Comparison of ENCODE assay signal across 9 cellular contexts in the genomic region with DNA sequence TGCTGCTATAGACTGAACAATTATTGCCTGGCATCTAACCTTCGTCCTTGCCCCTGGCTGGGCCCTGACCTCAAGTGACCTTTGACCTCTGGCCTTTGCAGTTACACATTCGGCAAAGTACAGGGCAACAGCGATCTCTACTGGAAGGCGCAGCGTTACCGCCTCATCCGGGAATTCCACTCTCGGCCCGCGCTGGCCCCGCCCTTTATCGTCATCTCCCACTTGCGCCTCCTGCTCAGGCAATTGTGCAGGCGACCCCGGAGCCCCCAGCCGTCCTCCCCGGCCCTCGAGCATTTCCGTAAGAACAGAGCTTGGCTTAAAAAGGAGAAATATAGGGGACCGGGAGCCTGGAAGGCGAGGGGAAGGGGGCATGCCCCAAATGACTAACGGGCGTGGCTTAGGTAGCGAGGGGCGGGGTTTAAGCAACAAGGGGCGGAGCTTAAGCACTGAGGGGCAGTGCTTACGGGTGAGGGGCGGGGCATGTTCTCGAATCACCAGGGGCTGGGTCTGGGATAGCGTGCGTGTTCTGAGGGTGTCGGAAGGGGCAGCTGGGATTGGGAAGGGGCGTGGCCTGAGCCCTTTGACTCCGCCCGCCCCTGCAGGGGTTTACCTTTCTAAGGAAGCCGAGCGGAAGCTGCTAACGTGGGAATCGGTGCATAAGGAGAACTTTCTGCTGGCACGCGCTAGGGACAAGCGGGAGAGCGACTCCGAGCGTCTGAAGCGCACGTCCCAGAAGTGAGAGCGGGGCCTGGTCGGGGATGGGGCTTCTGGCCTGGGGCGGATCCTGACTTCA. TPM values are rescaled to one million over a fixed set of nuclear protein-coding genes. Genes with fewer than 3 reads are reported as not detected.
DNase-seq lines count a peak whose midpoint lies in the region; ATAC-seq and TF ChIP-seq lines count a peak whose summit lies in the region.
"Had no signal": no experiment of that assay in that cellular context is flagged by ENCODE, and none has a peak within 500 bp of the region (broad histone marks: within the 10 kb centered on the region; RNA-seq: fewer than 3 reads in every experiment).

No MANE protein-coding gene starts in this region.

- DNase-seq in BE2C (peak; percentile 56), T-helper 17 cell (peak in 2 of 3 donors; percentile 17 to 21), ecto neural progenitor cell (ENCODE audit: low spot score) (peak; percentile 93), COLO668 (lab: John Stamatoyannopoulos, UW; ENCODE audit: unreplicated experiment) (no peak), SIG-M5 (lab: John Stamatoyannopoulos, UW) (no peak), SHP77 treated with DMSO at 0.1 percent for 48 hours (lab: John Stamatoyannopoulos, UW) (no peak), DMS79 treated with DMSO at 0.1 percent for 48 hours (lab: John Stamatoyannopoulos, UW) (no peak)
- peak in 8 of 9 donors; percentile 20 to 54 (median 30) for DNase-seq in naive thymus-derived CD4-positive, alpha-beta T cell

- peak; percentile 63 for ATAC-seq in T-helper 17 cell
- ATAC-seq in naive thymus-derived CD4-positive, alpha-beta T cell, result peak; percentile 73

- no peaks in the 10 kb centered on the region for H3K27me3 ChIP-seq in BE2C
- H3K27me3 ChIP-seq in naive thymus-derived CD4-positive, alpha-beta T cell (ENCODE audit: control insufficient read depth in 2 of 2, insufficient read depth in 2 of 2, low read length in 2 of 2), result no peaks in the 10 kb centered on the region

- H3K36me3 Mint-ChIP-seq in T-helper 17 cell (ENCODE audit: low read depth), result no peaks in the 10 kb centered on the region
- H3K36me3 Mint-ChIP-seq in naive thymus-derived CD4-positive, alpha-beta T cell, result no peaks in the 10 kb centered on the region

- H3K36me3 ChIP-seq in BE2C, result no peaks in the 10 kb centered on the region
- H3K36me3 ChIP-seq in naive thymus-derived CD4-positive, alpha-beta T cell (ENCODE audit: control insufficient read depth in 2 of 3, insufficient read depth in 3 of 3, low read length in 3 of 3), result no peaks in the 10 kb centered on the region

- peaks cover 8% of the 10 kb centered on the region for H3K4me1 Mint-ChIP-seq in T-helper 17 cell
- H3K4me1 Mint-ChIP-seq in naive thymus-derived CD4-positive, alpha-beta T cell, result peaks cover 0 to 14% (median 7%) of the 10 kb centered on the region in 7 donors

- H3K4me3 ChIP-seq in BE2C (ENCODE audit: low read depth, low read length), result no peak overlapping the region
- H3K4me3 ChIP-seq in naive thymus-derived CD4-positive, alpha-beta T cell (ENCODE audit: low read length), result no peak overlapping the region

- H3K27ac Mint-ChIP-seq in T-helper 17 cell, result no peak overlapping the region
- peak overlapping the region in 2 of 9 donors; percentile 33 to 48 for H3K27ac Mint-ChIP-seq in naive thymus-derived CD4-positive, alpha-beta T cell

- H3K4me1 ChIP-seq in BE2C, result peaks cover 8% of the 10 kb centered on the region; the same call in 1 of the 2 replicates
- H3K4me1 ChIP-seq in naive thymus-derived CD4-positive, alpha-beta T cell (ENCODE audit: control insufficient read depth in 2 of 2, insufficient read depth in 2 of 2, low read length in 2 of 2), result no peaks in the 10 kb centered on the region

- no peak overlapping the region for H3K4me3 Mint-ChIP-seq in T-helper 17 cell
- H3K4me3 Mint-ChIP-seq in naive thymus-derived CD4-positive, alpha-beta T cell, result peak overlapping the region in 4 of 10 donors; percentile 29 to 69 (median 55)
- H3K4me3 Mint-ChIP-seq: central memory CD8-positive, alpha-beta T cell had no signal

- H3K9me3 Mint-ChIP-seq in naive thymus-derived CD4-positive, alpha-beta T cell, result no peaks in the 10 kb centered on the region
- H3K9me3 Mint-ChIP-seq: central memory CD8-positive, alpha-beta T cell had no signal

- H3K9me3 ChIP-seq in BE2C (no peaks in the 10 kb centered on the region), T-helper 17 cell (ENCODE audit: control insufficient read depth, low read length, poor library complexity, severe bottlenecking) (no peaks in the 10 kb centered on the region)
- H3K9me3 ChIP-seq in naive thymus-derived CD4-positive, alpha-beta T cell (ENCODE audit: control insufficient read depth in 2 of 3, low read length in 3 of 3), result no peaks in the 10 kb centered on the region

- POLR2A ChIA-PET in naive thymus-derived CD4-positive, alpha-beta T cell (lab: Charles Lee), result no interaction called here

- H3K27me3 Mint-ChIP-seq in T-helper 17 cell, result peaks cover 14% of the 10 kb centered on the region
- H3K27me3 Mint-ChIP-seq in naive thymus-derived CD4-positive, alpha-beta T cell, result peaks cover 0 to 2% (median 0%) of the 10 kb centered on the region in 5 donors

- CTCF ChIA-PET in naive thymus-derived CD4-positive, alpha-beta T cell (lab: Charles Lee), result no interaction called here

- no peak overlapping the region for H3K27ac ChIP-seq in naive thymus-derived CD4-positive, alpha-beta T cell (ENCODE audit: low read depth, low read length)

- TF ChIP-seq CTCF in BE2C (IDR thresholded peaks at IDR 0.05; ENCODE audit: low read depth, low read length), result no peak

- intact Hi-C loops in naive thymus-derived CD4-positive, alpha-beta T cell (cut with micrococcal nuclease), result no loop called here

RNA-seq across cellular contexts. Expression of a gene that starts 52.7 kb away (rescaled TPM):
- polyA plus RNA-seq in BE2C (2012; ENCODE audit: insufficient read depth, insufficient read length, low read depth), result 4.1 TPM
- under 1 TPM in 1 of 2 donors, not detected in 1; 0.25 TPM for total RNA-seq in T-helper 17 cell
- total RNA-seq in naive thymus-derived CD4-positive, alpha-beta T cell, result 1 to 10 TPM in 1 of 5 experiments, under 1 TPM in 3, not detected in 1; 0.72 to 3.2 (median 0.85) TPM
- under 1 TPM in 1 of 2 donors, not detected in 1; 0.13 TPM for polyA plus RNA-seq in naive thymus-derived CD4-positive, alpha-beta T cell

RNA-seq across cellular contexts. Expression of a gene that starts 55.1 kb away (rescaled TPM):
- polyA plus RNA-seq in BE2C (2012; ENCODE audit: insufficient read depth, insufficient read length, low read depth), result 0.22 TPM
- total RNA-seq in T-helper 17 cell, result not detected
- not detected for total RNA-seq in naive thymus-derived CD4-positive, alpha-beta T cell
- not detected for polyA plus RNA-seq in naive thymus-derived CD4-positive, alpha-beta T cell

Comparison
In these comparisons a context has a peak if more than half of its experiments do, and no peak if none do; other contexts are left out.
1. DNase-seq: peak in BE2C (single experiment), T-helper 17 cell (2 of 3), ecto neural progenitor cell (single experiment) and naive thymus-derived CD4-positive, alpha-beta T cell (8 of 9); none in COLO668 (single experiment), SIG-M5 (single experiment), SHP77 treated with DMSO at 0.1 percent for 48 hours (single experiment) and DMS79 treated with DMSO at 0.1 percent for 48 hours (single experiment).